In genomic region chr17:44011876-44012275, GRCh38 we compare ENCODE assay signal across 20 cellular contexts. TPM values are rescaled to one million over a fixed set of nuclear protein-coding genes. Genes with fewer than 3 reads are reported as not detected.
"Had no signal": no experiment of that assay in that cellular context is flagged by ENCODE, and none has a peak within 500 bp of the region (broad histone marks: within the 10 kb centered on the region; RNA-seq: fewer than 3 reads in every experiment).

No MANE protein-coding gene starts in this region.

- ATAC-seq: activated CD4-positive, alpha-beta T cell treated with anti-CD3 and anti-CD28 coated beads for 36 hours; activated CD8-positive, alpha-beta T cell treated with anti-CD3 and anti-CD28 coated beads, Interleukin-2, amount 10 ng/mL, durations not matched to agents 7 days and 5 days; gastrocnemius medialis; left cardiac atrium; stimulated activated memory B cell treated with anti-CD40 and anti-IgM and Interleukin-4, amounts not matched to agents 10 μg/mL and 1 μg/mL and 100 μg/mL, for 72 hours; T-helper 17 cell had no signal

- H3K27ac Mint-ChIP-seq: activated CD4-positive, alpha-beta T cell treated with anti-CD3 and anti-CD28 coated beads for 36 hours; activated CD8-positive, alpha-beta T cell treated with anti-CD3 and anti-CD28 coated beads, Interleukin-2, amount 10 ng/mL, durations not matched to agents 7 days and 5 days; activated naive CD4-positive, alpha-beta T cell treated with anti-CD3 and anti-CD28 coated beads, Interleukin-2, amount 50 U/mL, for 24 hours; mesothelial cell of epicardium; stimulated activated memory B cell treated with anti-CD40 and anti-IgM and Interleukin-4, amounts not matched to agents 10 μg/mL and 1 μg/mL and 100 μg/mL, for 72 hours had no signal

- H3K9me3 Mint-ChIP-seq: activated naive CD4-positive, alpha-beta T cell treated with anti-CD3 and anti-CD28 coated beads, Interleukin-2, amount 50 U/mL, for 24 hours; mesothelial cell of epicardium; stimulated activated memory B cell treated with anti-CD40 and anti-IgM and Interleukin-4, amounts not matched to agents 10 μg/mL and 1 μg/mL and 100 μg/mL, for 72 hours had no signal

- H3K9me3 ChIP-seq: gastrocnemius medialis, heart right ventricle, thyroid gland, uterus had no signal

- H3K4me3 Mint-ChIP-seq: activated CD4-positive, alpha-beta T cell treated with anti-CD3 and anti-CD28 coated beads for 36 hours; activated CD8-positive, alpha-beta T cell treated with anti-CD3 and anti-CD28 coated beads, Interleukin-2, amount 10 ng/mL, durations not matched to agents 7 days and 5 days; activated naive CD4-positive, alpha-beta T cell treated with anti-CD3 and anti-CD28 coated beads, Interleukin-2, amount 50 U/mL, for 24 hours; mesothelial cell of epicardium; stimulated activated memory B cell treated with anti-CD40 and anti-IgM and Interleukin-4, amounts not matched to agents 10 μg/mL and 1 μg/mL and 100 μg/mL, for 72 hours; T-helper 17 cell had no signal

- H3K27ac ChIP-seq: gastrocnemius medialis, parathyroid adenoma, thyroid gland, uterus had no signal

- DNase-seq: activated CD4-positive, alpha-beta T cell treated with anti-CD3 and anti-CD28 coated beads for 36 hours; activated CD8-positive, alpha-beta memory T cell treated with anti-CD3 and anti-CD28 coated beads, Interleukin-2, amount 50 U/mL, for 4 hours; activated CD8-positive, alpha-beta T cell treated with anti-CD3 and anti-CD28 coated beads, Interleukin-2, amount 10 ng/mL, durations not matched to agents 7 days and 5 days; activated effector memory CD4-positive, alpha-beta T cell treated with anti-CD3 and anti-CD28 coated beads, Interleukin-2, amount 50 U/mL, for 16 hours; activated T-cell treated with anti-CD3 and anti-CD28 coated beads, Interleukin-2, amount 50 U/mL, for 48 hours; gastrocnemius medialis; heart right ventricle; left cardiac atrium; retina; T-helper 17 cell; thyroid gland; uterus had no signal

- H3K36me3 ChIP-seq: cardiac muscle cell, thyroid gland, uterus had no signal

- H3K79me2 ChIP-seq: parathyroid adenoma had no signal

- H3K4me3 ChIP-seq: cardiac muscle cell, gastrocnemius medialis, heart right ventricle, lung, thyroid gland, uterus had no signal

- H3K9ac ChIP-seq: parathyroid adenoma had no signal

- H3K27me3 ChIP-seq: cardiac muscle cell, heart right ventricle, thyroid gland, uterus had no signal

- H2AFZ ChIP-seq: parathyroid adenoma had no signal

- H3K27me3 Mint-ChIP-seq: activated naive CD4-positive, alpha-beta T cell treated with anti-CD3 and anti-CD28 coated beads, Interleukin-2, amount 50 U/mL, for 24 hours; stimulated activated memory B cell treated with anti-CD40 and anti-IgM and Interleukin-4, amounts not matched to agents 10 μg/mL and 1 μg/mL and 100 μg/mL, for 72 hours; T-helper 17 cell had no signal

RNA-seq across cellular contexts. Expression of gene PYY, which starts 58.1 kb away (rescaled TPM):
- total RNA-seq: activated CD4-positive, alpha-beta T cell treated with anti-CD3 and anti-CD28 coated beads for 36 hours; activated CD8-positive, alpha-beta T cell treated with anti-CD3 and anti-CD28 coated beads, Interleukin-2, amount 10 ng/mL, durations not matched to agents 7 days and 5 days; cardiac muscle cell; dermis microvascular lymphatic vessel endothelial cell; epithelial cell of proximal tubule; gastrocnemius medialis; heart right ventricle; left cardiac atrium; mesothelial cell of epicardium; T-helper 17 cell; uterus had no signal
- polyA plus RNA-seq: cardiac muscle cell had no signal
